In genomic region chr7:151482883-151483699, GRCh38 we compare ENCODE assay signal across 22 cellular contexts. TPM values are rescaled to one million over a fixed set of nuclear protein-coding genes. Genes with fewer than 3 reads are reported as not detected.
DNase-seq lines count a peak whose midpoint lies in the region; ATAC-seq, FAIRE-seq and TF ChIP-seq lines count a peak whose summit lies in the region.
"Had no signal": no experiment of that assay in that cellular context is flagged by ENCODE, and none has a peak within 500 bp of the region (broad histone marks: within the 10 kb centered on the region; RNA-seq: fewer than 3 reads in every experiment).

No MANE protein-coding gene starts in this region.

- intact Hi-C loops in Right ventricle myocardium inferior (cut with DNase I) (no loop called here), transverse colon (cut with DNase I; ENCODE audit: low total_unique reads) (no loop called here)

- H3K4me1 ChIP-seq in cardiac muscle cell (ENCODE audit: low read depth) (no peaks in the 10 kb centered on the region), transverse colon (peaks cover 8 to 38% (median 11%) of the 10 kb centered on the region in 4 donors)

- TF ChIP-seq EP300 in transverse colon (IDR thresholded peaks at IDR 0.05; ENCODE audit: low read depth) = no peak

- H3K4me3 Mint-ChIP-seq in activated T-helper 17 cell treated with anti-CD3 and anti-CD28 coated beads, Interleukin-2, amount 50 U/mL, for 72 hours = no peak overlapping the region
- H3K4me3 Mint-ChIP-seq: stimulated activated naive CD8-positive, alpha-beta T cell treated with anti-CD3 and anti-CD28 coated beads, Interleukin-15, amount 100 ng/mL, for 72 hours had no signal

- peaks cover 15% of the 10 kb centered on the region for H3K36me3 ChIP-seq in cardiac muscle cell
- H3K36me3 ChIP-seq in transverse colon = peaks cover 0 to 13% (median 0%) of the 10 kb centered on the region in 4 donors

- in situ Hi-C loops in transverse colon (cut with MboI; ENCODE audit: low pct_ligation_motif_present in 1 of 4, low pct_unique_long_range_greater_than_20kb in 1 of 4, low sequenced_read_pairs in 3 of 4) = no loop called here

- no peaks in the 10 kb centered on the region for H3K9me3 Mint-ChIP-seq in activated T-helper 17 cell treated with anti-CD3 and anti-CD28 coated beads, Interleukin-2, amount 50 U/mL, for 72 hours
- H3K9me3 Mint-ChIP-seq: stimulated activated naive CD8-positive, alpha-beta T cell treated with anti-CD3 and anti-CD28 coated beads, Interleukin-15, amount 100 ng/mL, for 72 hours had no signal

- DNase-seq in cardiac muscle cell (ENCODE audit: low read depth in 1 of 2, low spot score in 1 of 2) (no peak), Right ventricle myocardium inferior (ENCODE audit: missing footprints) (no peak), myocyte (ENCODE audit: low read depth) (peak; percentile 19), transverse colon (no peak), urothelium cell line (ENCODE audit: low spot score) (no peak), GM20000 (ENCODE audit: low spot score) (no peak)
- no peak for DNase-seq in activated effector memory CD4-positive, alpha-beta T cell treated with Interleukin-2 at 50 U/mL for 16 hours
- DNase-seq: activated CD4-positive, CD25-positive, alpha-beta regulatory T cell; activated gamma-delta T cell treated with Interleukin-2 at 50 U/mL for 16 hours; foreskin keratinocyte; KG1; NCI-H1048; NCI-H2081 treated with DMSO at 0.1 percent for 48 hours; NCI-H524; SIG-M5; stimulated activated CD4-positive, alpha-beta T cell treated with anti-CD3 and anti-CD28 coated beads, Interleukin-2, amount 100 ng/mL, for 24 hours; stimulated activated naive CD8-positive, alpha-beta T cell treated with anti-CD3 and anti-CD28 coated beads, Interleukin-15, amount 100 ng/mL, for 72 hours; upper lobe of right lung had no signal

- ATAC-seq in Right ventricle myocardium inferior = no peak
- no peak for ATAC-seq in activated T-helper 17 cell treated with anti-CD3 and anti-CD28 coated beads, Interleukin-2, amount 50 U/mL, for 72 hours (replicated peaks)
- ATAC-seq: foreskin keratinocyte; stimulated activated naive CD8-positive, alpha-beta T cell treated with anti-CD3 and anti-CD28 coated beads, Interleukin-15, amount 100 ng/mL, for 72 hours; upper lobe of right lung had no signal

- no peak for TF ChIP-seq CTCF in cardiac muscle cell (IDR thresholded peaks at IDR 0.05; ENCODE audit: low read depth, low read length)
- TF ChIP-seq CTCF in transverse colon (IDR thresholded peaks at IDR 0.05) = no peak
- no peak for TF ChIP-seq CTCF in GM20000 (IDR thresholded peaks at IDR 0.05; ENCODE audit: extremely low read depth, missing control alignments)

- H3K9me3 ChIP-seq in cardiac muscle cell (ENCODE audit: low read depth) (no peaks in the 10 kb centered on the region), transverse colon (no peaks in the 10 kb centered on the region)
- H3K9me3 ChIP-seq: upper lobe of right lung had no signal

- no peak for FAIRE-seq in urothelium cell line (lab: Jason Lieb, UNC)

- peaks cover 26% of the 10 kb centered on the region for H3K4me1 Mint-ChIP-seq in activated T-helper 17 cell treated with anti-CD3 and anti-CD28 coated beads, Interleukin-2, amount 50 U/mL, for 72 hours

- 83 to 88% methylated on average over 3 to 8 of the region's 8 CpGs for WGBS in transverse colon (ENCODE audit: low coverage in 1 of 2), 2 donors

- peak overlapping the region; percentile 16 for H3K27ac Mint-ChIP-seq in activated T-helper 17 cell treated with anti-CD3 and anti-CD28 coated beads, Interleukin-2, amount 50 U/mL, for 72 hours
- H3K27ac Mint-ChIP-seq: stimulated activated naive CD8-positive, alpha-beta T cell treated with anti-CD3 and anti-CD28 coated beads, Interleukin-15, amount 100 ng/mL, for 72 hours had no signal

- H3K27ac ChIP-seq in cardiac muscle cell (peak overlapping the region; percentile 79), transverse colon (peak overlapping the region; percentile 21 to 49 (median 38))
- H3K27ac ChIP-seq: foreskin keratinocyte, upper lobe of right lung had no signal

- no peak overlapping the region for H3K4me3 ChIP-seq in cardiac muscle cell
- no peak overlapping the region for H3K4me3 ChIP-seq in transverse colon
- H3K4me3 ChIP-seq: upper lobe of right lung had no signal

- H3K27me3 ChIP-seq in cardiac muscle cell (no peaks in the 10 kb centered on the region), transverse colon (no peaks in the 10 kb centered on the region)
- H3K27me3 ChIP-seq: foreskin keratinocyte, upper lobe of right lung had no signal

- no peaks in the 10 kb centered on the region for H3K27me3 Mint-ChIP-seq in activated T-helper 17 cell treated with anti-CD3 and anti-CD28 coated beads, Interleukin-2, amount 50 U/mL, for 72 hours
- H3K27me3 Mint-ChIP-seq: stimulated activated naive CD8-positive, alpha-beta T cell treated with anti-CD3 and anti-CD28 coated beads, Interleukin-15, amount 100 ng/mL, for 72 hours had no signal

- peaks cover 92% of the 10 kb centered on the region for H3K36me3 Mint-ChIP-seq in activated T-helper 17 cell treated with anti-CD3 and anti-CD28 coated beads, Interleukin-2, amount 50 U/mL, for 72 hours (ENCODE audit: low read depth)

- TF ChIP-seq POLR2A in transverse colon (IDR thresholded peaks at IDR 0.05) = no peak

RNA-seq across cellular contexts. Expression of gene RHEB, which starts 36.6 kb away (rescaled TPM):
- 89.8 and 127 TPM in 2 replicates for total RNA-seq in cardiac muscle cell
- 157 and 204 TPM in 2 replicates for polyA plus RNA-seq in cardiac muscle cell
- total RNA-seq in Right ventricle myocardium inferior = 135 TPM
- total RNA-seq in activated T-helper 17 cell treated with anti-CD3 and anti-CD28 coated beads, Interleukin-2, amount 50 U/mL, for 72 hours = 10 to 100 TPM; 37.3 to 55.5 TPM
- total RNA-seq in myocyte = 106 and 114 TPM in 2 replicates
- 133 TPM for polyA plus RNA-seq in myocyte (2012)
- total RNA-seq in transverse colon = 10 to 100 TPM; 12.7 to 70.5 (median 42.8) TPM

RNA-seq across cellular contexts. Expression of gene CRYGN, which starts 43.1 kb away (rescaled TPM):
- total RNA-seq in cardiac muscle cell = 1.0 and 1.3 TPM in 2 replicates
- polyA plus RNA-seq in cardiac muscle cell = 0.46 and 0.77 TPM in 2 replicates
- total RNA-seq in Right ventricle myocardium inferior = not detected
- not detected for total RNA-seq in activated T-helper 17 cell treated with anti-CD3 and anti-CD28 coated beads, Interleukin-2, amount 50 U/mL, for 72 hours
- total RNA-seq in myocyte = 0.16 TPM in 1 of 2 replicates, not detected in the other
- 0.06 TPM for polyA plus RNA-seq in myocyte (2012)
- not detected for total RNA-seq in transverse colon
- total RNA-seq: cerebellum; foreskin keratinocyte; osteocyte; T-helper 1 cell treated with Interleukin-12 subunit alpha and Interleukin-12 subunit beta and Interleukin-4 antibody, amounts not matched to agents 30 ng/mL and 1 ng/mL, for 36 hours; upper lobe of right lung had no signal
- polyA plus RNA-seq: foreskin keratinocyte had no signal
